1 cellular context compared by ENCODE assay signal in the genomic region with DNA sequence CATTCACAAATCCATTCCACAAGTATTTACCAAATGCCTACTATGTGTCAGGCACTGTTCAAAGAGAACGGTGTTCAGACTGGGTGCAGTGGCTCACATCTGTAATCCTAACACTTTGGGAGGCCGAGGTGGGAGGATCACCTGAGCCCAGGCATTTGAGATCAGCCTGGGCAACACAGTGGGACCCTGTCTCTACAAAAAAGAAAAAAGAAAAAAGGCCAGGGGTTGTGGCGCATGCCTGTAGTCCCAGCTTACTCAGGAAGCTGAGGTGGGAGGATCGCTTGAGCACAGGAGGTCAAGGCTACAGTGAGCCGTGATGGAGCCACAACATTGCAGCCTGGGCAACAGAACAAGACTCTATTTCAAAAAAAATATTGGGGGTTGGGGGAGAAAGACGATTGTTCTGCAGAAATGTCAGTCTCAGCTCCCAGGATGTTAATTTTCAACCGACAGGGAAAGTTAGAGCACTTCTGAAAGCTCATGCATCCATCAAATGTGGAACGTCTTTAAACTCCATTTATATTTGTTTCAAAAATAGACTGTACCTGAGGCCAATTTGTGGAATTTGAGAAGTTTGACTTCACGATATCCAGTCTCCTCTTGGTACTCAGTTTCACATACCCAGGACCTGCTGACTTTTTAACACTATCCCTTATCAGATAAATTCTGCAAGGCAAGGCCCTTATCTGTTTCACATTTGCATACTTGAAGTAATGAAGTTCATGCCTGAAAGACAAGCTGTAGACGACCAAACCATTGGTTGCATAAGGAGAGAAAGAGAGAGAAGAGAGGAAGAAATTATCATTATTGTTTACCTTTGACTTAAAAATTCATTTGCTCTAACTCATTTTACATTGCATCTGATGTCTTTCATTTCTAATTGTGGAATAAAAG.
TF ChIP-seq lines count a peak whose summit lies in the region.

No MANE protein-coding gene starts in this region.

TF ChIP-seq in HepG2, 621 proteins besides CTCF, POLR2A, EP300 and RAD21 (continued from another document and continues in another):
- TF ChIP-seq, protein P1, sequence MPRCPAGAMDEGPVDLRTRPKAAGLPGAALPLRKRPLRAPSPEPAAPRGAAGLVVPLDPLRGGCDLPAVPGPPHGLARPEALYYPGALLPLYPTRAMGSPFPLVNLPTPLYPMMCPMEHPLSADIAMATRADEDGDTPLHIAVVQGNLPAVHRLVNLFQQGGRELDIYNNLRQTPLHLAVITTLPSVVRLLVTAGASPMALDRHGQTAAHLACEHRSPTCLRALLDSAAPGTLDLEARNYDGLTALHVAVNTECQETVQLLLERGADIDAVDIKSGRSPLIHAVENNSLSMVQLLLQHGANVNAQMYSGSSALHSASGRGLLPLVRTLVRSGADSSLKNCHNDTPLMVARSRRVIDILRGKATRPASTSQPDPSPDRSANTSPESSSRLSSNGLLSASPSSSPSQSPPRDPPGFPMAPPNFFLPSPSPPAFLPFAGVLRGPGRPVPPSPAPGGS (CRISPR knock-in tag; IDR thresholded peaks at IDR 0.05) = no peak
- TF ChIP-seq NFE2L1 (CRISPR knock-in tag; IDR thresholded peaks at IDR 0.05; ENCODE audit: borderline replicate concordance) (no peak), PAX8 (CRISPR knock-in tag; IDR thresholded peaks at IDR 0.05; ENCODE audit: borderline replicate concordance) (no peak), ZBED4 (CRISPR knock-in tag; IDR thresholded peaks at IDR 0.05; ENCODE audit: borderline replicate concordance) (no peak; the same call in 1 of the 2 replicates), ZNF850 (CRISPR knock-in tag; conservative IDR thresholded peaks at IDR 0.05) (no peak), ZNF292 (CRISPR knock-in tag; IDR thresholded peaks at IDR 0.05; ENCODE audit: borderline replicate concordance, low read depth) (peak; percentile 81), ATM (IDR thresholded peaks at IDR 0.05; ENCODE audit: borderline replicate concordance) (no peak), SRF (IDR thresholded peaks at IDR 0.05; ENCODE audit: low read depth, low read length) (no peak), ZNF263 (CRISPR knock-in tag; IDR thresholded peaks at IDR 0.05) (peak; percentile 46; the same call in 1 of the 2 replicates), ESRRA (CRISPR knock-in tag; IDR thresholded peaks at IDR 0.05; ENCODE audit: low read depth) (no peak), MTERF4 (CRISPR knock-in tag; IDR thresholded peaks at IDR 0.05) (0 out of 2 replicates have a peak, but pooled peaks have one; percentile 32), HOXA3 (CRISPR knock-in tag; IDR thresholded peaks at IDR 0.05) (peak; percentile 53), HNRNPUL1 (IDR thresholded peaks at IDR 0.05; ENCODE audit: low read depth, low read length) (no peak), NFIC (IDR thresholded peaks at IDR 0.05; ENCODE audit: low read length) (peak; percentile 14; the same call in 1 of the 2 replicates), TFAP4 (IDR thresholded peaks at IDR 0.05; ENCODE audit: borderline replicate concordance, low read depth) (no peak; the same call in 1 of the 2 replicates), FUBP1 (CRISPR knock-in tag; IDR thresholded peaks at IDR 0.05; ENCODE audit: borderline replicate concordance) (no peak), ZNF788 (CRISPR knock-in tag; IDR thresholded peaks at IDR 0.05; ENCODE audit: borderline replicate concordance) (peak; percentile 58; the same call in 1 of the 2 replicates), MATR3 (CRISPR knock-in tag; IDR thresholded peaks at IDR 0.05) (no peak), FOXK2 (IDR thresholded peaks at IDR 0.05) (no peak), ZSCAN31 (CRISPR knock-in tag; IDR thresholded peaks at IDR 0.05; ENCODE audit: low read depth) (no peak; the same call in 1 of the 2 replicates), NFIB (CRISPR knock-in tag; IDR thresholded peaks at IDR 0.05; ENCODE audit: borderline replicate concordance) (no peak), ASH2L (IDR thresholded peaks at IDR 0.05; ENCODE audit: insufficient read length, low read depth, low read length) (peak; percentile 76), ZNF275 (CRISPR knock-in tag; IDR thresholded peaks at IDR 0.05; ENCODE audit: borderline replicate concordance) (peak; percentile 26; the same call in 1 of the 2 replicates), SOX13 (IDR thresholded peaks at IDR 0.05) (no peak; the same call in 1 of the 2 replicates), SOX13 (CRISPR knock-in tag; conservative IDR thresholded peaks at IDR 0.05 in 1 of 2, IDR thresholded peaks at IDR 0.05 in 1 of 2) (peak in 1 of 2 experiments; percentile 90; a peak in 2 of 4 replicates), YEATS4 (CRISPR knock-in tag; IDR thresholded peaks at IDR 0.05; ENCODE audit: borderline replicate concordance) (no peak), ZNF205 (CRISPR knock-in tag; IDR thresholded peaks at IDR 0.05) (peak; percentile 49; the same call in 1 of the 2 replicates), MED1 (CRISPR knock-in tag; IDR thresholded peaks at IDR 0.05) (peak; percentile 66; the same call in 1 of the 2 replicates), TBX2 (CRISPR knock-in tag; IDR thresholded peaks at IDR 0.05; ENCODE audit: borderline replicate concordance) (peak; percentile 78), PAWR (CRISPR knock-in tag; IDR thresholded peaks at IDR 0.05; ENCODE audit: borderline replicate concordance) (no peak)
- TF ChIP-seq, protein P2, sequence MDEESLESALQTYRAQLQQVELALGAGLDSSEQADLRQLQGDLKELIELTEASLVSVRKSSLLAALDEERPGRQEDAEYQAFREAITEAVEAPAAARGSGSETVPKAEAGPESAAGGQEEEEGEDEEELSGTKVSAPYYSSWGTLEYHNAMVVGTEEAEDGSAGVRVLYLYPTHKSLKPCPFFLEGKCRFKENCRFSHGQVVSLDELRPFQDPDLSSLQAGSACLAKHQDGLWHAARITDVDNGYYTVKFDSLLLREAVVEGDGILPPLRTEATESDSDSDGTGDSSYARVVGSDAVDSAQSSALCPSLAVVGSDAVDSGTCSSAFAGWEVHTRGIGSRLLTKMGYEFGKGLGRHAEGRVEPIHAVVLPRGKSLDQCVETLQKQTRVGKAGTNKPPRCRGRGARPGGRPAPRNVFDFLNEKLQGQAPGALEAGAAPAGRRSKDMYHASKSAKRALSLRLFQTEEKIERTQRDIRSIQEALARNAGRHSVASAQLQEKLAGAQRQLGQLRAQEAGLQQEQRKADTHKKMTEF (CRISPR knock-in tag; IDR thresholded peaks at IDR 0.05) = peak; percentile 80
- TF ChIP-seq, protein P3, sequence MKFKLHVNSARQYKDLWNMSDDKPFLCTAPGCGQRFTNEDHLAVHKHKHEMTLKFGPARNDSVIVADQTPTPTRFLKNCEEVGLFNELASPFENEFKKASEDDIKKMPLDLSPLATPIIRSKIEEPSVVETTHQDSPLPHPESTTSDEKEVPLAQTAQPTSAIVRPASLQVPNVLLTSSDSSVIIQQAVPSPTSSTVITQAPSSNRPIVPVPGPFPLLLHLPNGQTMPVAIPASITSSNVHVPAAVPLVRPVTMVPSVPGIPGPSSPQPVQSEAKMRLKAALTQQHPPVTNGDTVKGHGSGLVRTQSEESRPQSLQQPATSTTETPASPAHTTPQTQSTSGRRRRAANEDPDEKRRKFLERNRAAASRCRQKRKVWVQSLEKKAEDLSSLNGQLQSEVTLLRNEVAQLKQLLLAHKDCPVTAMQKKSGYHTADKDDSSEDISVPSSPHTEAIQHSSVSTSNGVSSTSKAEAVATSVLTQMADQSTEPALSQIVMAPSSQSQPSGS (CRISPR knock-in tag; IDR thresholded peaks at IDR 0.05) = peak; percentile 37; the same call in 1 of the 2 replicates
- TF ChIP-seq, protein P4, sequence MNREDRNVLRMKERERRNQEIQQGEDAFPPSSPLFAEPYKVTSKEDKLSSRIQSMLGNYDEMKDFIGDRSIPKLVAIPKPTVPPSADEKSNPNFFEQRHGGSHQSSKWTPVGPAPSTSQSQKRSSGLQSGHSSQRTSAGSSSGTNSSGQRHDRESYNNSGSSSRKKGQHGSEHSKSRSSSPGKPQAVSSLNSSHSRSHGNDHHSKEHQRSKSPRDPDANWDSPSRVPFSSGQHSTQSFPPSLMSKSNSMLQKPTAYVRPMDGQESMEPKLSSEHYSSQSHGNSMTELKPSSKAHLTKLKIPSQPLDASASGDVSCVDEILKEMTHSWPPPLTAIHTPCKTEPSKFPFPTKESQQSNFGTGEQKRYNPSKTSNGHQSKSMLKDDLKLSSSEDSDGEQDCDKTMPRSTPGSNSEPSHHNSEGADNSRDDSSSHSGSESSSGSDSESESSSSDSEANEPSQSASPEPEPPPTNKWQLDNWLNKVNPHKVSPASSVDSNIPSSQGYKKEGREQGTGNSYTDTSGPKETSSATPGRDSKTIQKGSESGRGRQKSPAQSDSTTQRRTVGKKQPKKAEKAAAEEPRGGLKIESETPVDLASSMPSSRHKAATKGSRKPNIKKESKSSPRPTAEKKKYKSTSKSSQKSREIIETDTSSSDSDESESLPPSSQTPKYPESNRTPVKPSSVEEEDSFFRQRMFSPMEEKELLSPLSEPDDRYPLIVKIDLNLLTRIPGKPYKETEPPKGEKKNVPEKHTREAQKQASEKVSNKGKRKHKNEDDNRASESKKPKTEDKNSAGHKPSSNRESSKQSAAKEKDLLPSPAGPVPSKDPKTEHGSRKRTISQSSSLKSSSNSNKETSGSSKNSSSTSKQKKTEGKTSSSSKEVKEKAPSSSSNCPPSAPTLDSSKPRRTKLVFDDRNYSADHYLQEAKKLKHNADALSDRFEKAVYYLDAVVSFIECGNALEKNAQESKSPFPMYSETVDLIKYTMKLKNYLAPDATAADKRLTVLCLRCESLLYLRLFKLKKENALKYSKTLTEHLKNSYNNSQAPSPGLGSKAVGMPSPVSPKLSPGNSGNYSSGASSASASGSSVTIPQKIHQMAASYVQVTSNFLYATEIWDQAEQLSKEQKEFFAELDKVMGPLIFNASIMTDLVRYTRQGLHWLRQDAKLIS (CRISPR knock-in tag; IDR thresholded peaks at IDR 0.05) = no peak
- TF ChIP-seq, protein P5, sequence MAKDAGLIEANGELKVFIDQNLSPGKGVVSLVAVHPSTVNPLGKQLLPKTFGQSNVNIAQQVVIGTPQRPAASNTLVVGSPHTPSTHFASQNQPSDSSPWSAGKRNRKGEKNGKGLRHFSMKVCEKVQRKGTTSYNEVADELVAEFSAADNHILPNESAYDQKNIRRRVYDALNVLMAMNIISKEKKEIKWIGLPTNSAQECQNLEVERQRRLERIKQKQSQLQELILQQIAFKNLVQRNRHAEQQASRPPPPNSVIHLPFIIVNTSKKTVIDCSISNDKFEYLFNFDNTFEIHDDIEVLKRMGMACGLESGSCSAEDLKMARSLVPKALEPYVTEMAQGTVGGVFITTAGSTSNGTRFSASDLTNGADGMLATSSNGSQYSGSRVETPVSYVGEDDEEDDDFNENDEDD (CRISPR knock-in tag; IDR thresholded peaks at IDR 0.05; ENCODE audit: borderline replicate concordance) = no peak; the same call in 1 of the 2 replicates
